ENCODE assay signal across 8 cellular contexts in the genomic region with DNA sequence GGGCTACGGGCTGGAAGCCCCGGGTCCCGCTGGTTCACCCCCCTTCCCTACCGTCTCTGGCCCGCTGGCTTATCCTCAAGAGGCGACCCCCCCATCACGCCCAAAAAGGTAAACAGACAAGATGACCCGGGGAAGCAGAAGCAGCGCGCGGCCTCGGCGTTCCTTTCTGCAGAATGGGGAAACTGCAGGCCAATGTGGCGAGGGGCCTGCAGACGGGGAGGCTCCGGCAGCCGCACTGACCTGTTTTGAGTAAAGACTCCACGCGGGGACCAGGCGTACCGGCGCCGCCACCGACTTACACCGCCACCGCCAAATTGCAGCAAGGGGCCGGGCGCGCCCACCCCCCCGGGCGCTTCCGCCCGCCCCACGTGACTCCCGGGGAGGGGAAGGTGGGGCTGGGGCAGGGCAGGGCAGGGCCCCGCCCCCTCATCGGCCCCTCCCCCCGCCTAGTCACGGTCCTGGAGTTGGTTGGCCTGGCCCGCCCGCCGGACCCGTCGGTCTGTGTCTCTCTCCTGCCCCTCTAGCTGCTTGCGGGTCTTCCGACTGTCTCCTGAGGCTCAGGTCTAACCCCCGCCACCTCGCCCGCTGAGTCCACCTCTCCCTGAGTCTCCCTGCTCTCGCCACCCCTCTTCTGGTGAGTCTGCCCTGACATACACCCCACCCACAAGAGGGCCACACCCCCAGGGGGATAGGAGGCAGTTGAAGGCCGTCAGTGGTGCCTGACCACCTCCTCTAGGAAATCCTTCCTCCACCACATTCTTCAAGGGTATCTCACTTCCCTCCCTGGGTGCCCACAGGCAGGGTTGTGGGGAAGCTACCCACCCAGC. TPM values are rescaled to one million over a fixed set of nuclear protein-coding genes. Genes with fewer than 3 reads are reported as not detected.
DNase-seq lines count a peak whose midpoint lies in the region; ATAC-seq and TF ChIP-seq lines count a peak whose summit lies in the region.

A gene (minus strand): TSS at position 321 of the 827 bp plus-strand sequence. CDS start 25,280 bp downstream, outside the sequence.

- H3K9ac ChIP-seq in mucosa of stomach (ENCODE audit: low read length): peak within 1 kb of the TSS; percentile 52

- POLR2A ChIA-PET in AG04449 (lab: Yijun Ruan, JAX): no interaction called here

- 0 to 2% methylated on average over 36 to 51 of the region's 51 CpGs for WGBS in esophagus, 2 donors

- TF ChIP-seq CTCF in AG04449 (IDR thresholded peaks at IDR 0.05; ENCODE audit: insufficient read depth, low read length, missing control alignments): no peak

- peak; percentile 63 for ATAC-seq in GM18868 (IDR thresholded peaks at IDR 0.05; ENCODE audit: unreplicated experiment)
- peak; percentile 47 for ATAC-seq in HG03439 (IDR thresholded peaks at IDR 0.05; ENCODE audit: unreplicated experiment)

- H3K36me3 ChIP-seq in esophagus (ENCODE audit: control insufficient read depth in 2 of 2, insufficient read depth in 2 of 2, low read length in 1 of 2) (peaks cover 0 to 13% of the 10 kb centered on the region in 2 donors), mucosa of stomach (ENCODE audit: control insufficient read depth, insufficient read depth, low read length) (peaks cover 6% of the 10 kb centered on the region)

- H3K4me1 ChIP-seq in esophagus (ENCODE audit: control insufficient read depth in 2 of 2, insufficient read depth in 2 of 2, low read length in 1 of 2): peaks cover 0 to 13% of the 10 kb centered on the region in 2 donors
- peaks cover 29% of the 10 kb centered on the region for H3K4me1 ChIP-seq in mucosa of stomach (ENCODE audit: control insufficient read depth, insufficient read depth, low read length)

- CTCF ChIA-PET in AG04449 (lab: Yijun Ruan, JAX): interaction anchor here (1.6 kb wide), 1 partner anchor 27 kb away, joined by 7 read pairs; no protein-coding TSS in a partner anchor

- H3K4me3 ChIP-seq in AG04449 (ENCODE audit: low read depth, low read length): peak within 1 kb of the TSS; percentile 70
- H3K4me3 ChIP-seq in esophagus (ENCODE audit: low read depth in 1 of 2, low read length in 2 of 2): peak within 1 kb of the TSS; percentile 56 to 64
- peak within 1 kb of the TSS; percentile 46 for H3K4me3 ChIP-seq in mucosa of stomach (ENCODE audit: low read length)

- DNase-seq in AG04449 (ENCODE audit: low read depth, low spot score) (no peak), OCI-M1 (lab: John Stamatoyannopoulos, UW) (peak; percentile 99), activated T-cell treated with anti-CD3 and anti-CD28 coated beads for 48 hours (ENCODE audit: low read depth) (peak; percentile 73)
- DNase-seq in stimulated activated CD8-positive, alpha-beta memory T cell treated with anti-CD3 and anti-CD28 coated beads, Interleukin-7, amount 100 ng/mL, for 1 hour (ENCODE audit: low read depth in 2 of 2): peak; percentile 38 to 53

- no peaks in the 10 kb centered on the region for H3K9me3 ChIP-seq in esophagus (ENCODE audit: control insufficient read depth in 2 of 2, insufficient read depth in 1 of 2, low read depth in 1 of 2, low read length in 1 of 2)
- no peaks in the 10 kb centered on the region for H3K9me3 ChIP-seq in mucosa of stomach (ENCODE audit: control insufficient read depth, low read length)

- peak within 1 kb of the TSS in 1 of 2 donors; percentile 44 for H3K27ac ChIP-seq in esophagus (ENCODE audit: low read depth in 2 of 2, low read length in 1 of 2)

- H3K27me3 ChIP-seq in esophagus (ENCODE audit: control insufficient read depth in 1 of 2, insufficient read depth in 2 of 2, low read length in 2 of 2): no peaks in the 10 kb centered on the region
- H3K27me3 ChIP-seq in mucosa of stomach (ENCODE audit: control insufficient read depth, insufficient read depth, low read length): no peaks in the 10 kb centered on the region

RNA-seq across cellular contexts. Expression of the gene that starts here (rescaled TPM):
- 10 to 100 TPM; 28.4 to 45.3 TPM for polyA plus RNA-seq in esophagus
